ENCODE assay signal across 22 cellular contexts in genomic region chr15:70199601-70200000, GRCh38.
A peak's percentile ranks its signal among the peaks of the same experiment; 100 is the strongest.
DNase-seq lines count a peak whose midpoint lies in the region; ATAC-seq and TF ChIP-seq lines count a peak whose summit lies in the region.
"Had no signal": no experiment of that assay in that cellular context is flagged by ENCODE, and none has a peak within 500 bp of the region (broad histone marks: within the 10 kb centered on the region; RNA-seq: fewer than 3 reads in every experiment).

No MANE protein-coding gene starts in this region.

- no peaks in the 10 kb centered on the region for H3K9me3 Mint-ChIP-seq in GM23338
- no peaks in the 10 kb centered on the region for H3K9me3 Mint-ChIP-seq in memory B cell
- H3K9me3 Mint-ChIP-seq: dendritic cell treated with granulocyte-macrophage colony-stimulating factor and Interleukin-4, amounts not matched to agents 40 ng/mL and 50 ng/mL, for 4 days; immature natural killer cell had no signal

- H2AFZ ChIP-seq in GM23338, result no peak overlapping the region

- POLR2A ChIA-PET in RWPE1 (lab: Yijun Ruan, JAX; ENCODE audit: low non-redundant PET), result no interaction called here

- DNase-seq in GM23338 (ENCODE audit: low spot score), result no peak
- DNase-seq in RWPE1 (ENCODE audit: low spot score), result no peak
- DNase-seq in memory B cell (ENCODE audit: low spot score in 2 of 2), result peak; percentile 50 to 51
- DNase-seq in activated CD4-positive, CD25-positive, alpha-beta regulatory T cell treated with anti-CD3 and anti-CD28 coated beads, Interleukin-2, amount 50 U/mL, for 72 hours, result no peak
- no peak for DNase-seq in NCI-H187 treated with DMSO at 0.1 percent for 48 hours (lab: John Stamatoyannopoulos, UW)
- DNase-seq: activated CD4-positive, alpha-beta T cell treated with anti-CD3 and anti-CD28 coated beads, Interleukin-2, amount 50 U/mL, for 4 hours; activated CD8-positive, alpha-beta memory T cell treated with anti-CD3 and anti-CD28 coated beads, Interleukin-2, amount 50 U/mL, for 48 hours; COR-L47; immature natural killer cell; NCI-H1694; NCI-H226; SHP77 treated with DMSO at 0.1 percent for 48 hours; stimulated activated CD4-positive, alpha-beta T cell treated with anti-CD3 and anti-CD28 coated beads, Interleukin-2, amount 100 ng/mL, for 48 hours; stimulated activated naive CD4-positive, alpha-beta T cell treated with Interleukin-2 at 50 U/mL for 16 hours; T-helper 2 cell; thyroid gland had no signal

- H3K4me3 Mint-ChIP-seq in GM23338 (no peak overlapping the region), memory B cell (no peak overlapping the region)
- H3K4me3 Mint-ChIP-seq: dendritic cell treated with granulocyte-macrophage colony-stimulating factor and Interleukin-4, amounts not matched to agents 40 ng/mL and 50 ng/mL, for 4 days; immature natural killer cell had no signal

- H3K4me1 ChIP-seq in BLaER1 (peaks cover 36% of the 10 kb centered on the region), GM23338 (ENCODE audit: insufficient read depth) (peaks cover 7% of the 10 kb centered on the region; the same call in 1 of the 2 replicates)
- H3K4me1 ChIP-seq: prostate gland had no signal

- H3K9me2 ChIP-seq in GM23338 (ENCODE audit: insufficient read depth), result no peaks in the 10 kb centered on the region; the same call in 1 of the 2 replicates

- TF ChIP-seq CTCF in GM23338 (conservative IDR thresholded peaks at IDR 0.05; ENCODE audit: low read depth in 2 of 2), result no peak
- no peak for TF ChIP-seq CTCF in RWPE1 (conservative IDR thresholded peaks at IDR 0.05; ENCODE audit: low read depth)

- H3K9ac ChIP-seq in BLaER1, result no peak overlapping the region

- CTCF ChIA-PET in RWPE1 (lab: Yijun Ruan, JAX), result interaction anchor here (0.7 kb wide), 1 partner anchor 17 kb away, joined by 4 read pairs; no protein-coding TSS in a partner anchor

- no peaks in the 10 kb centered on the region for H3K9me3 ChIP-seq in BLaER1
- H3K9me3 ChIP-seq: prostate gland, thyroid gland had no signal

- H3K4me2 ChIP-seq in BLaER1 (peak overlapping the region; percentile 72), GM23338 (no peak overlapping the region; the same call in 1 of the 2 replicates)

- no peak overlapping the region for H3K27ac Mint-ChIP-seq in GM23338
- peak overlapping the region; percentile 70 for H3K27ac Mint-ChIP-seq in memory B cell
- H3K27ac Mint-ChIP-seq: dendritic cell treated with granulocyte-macrophage colony-stimulating factor and Interleukin-4, amounts not matched to agents 40 ng/mL and 50 ng/mL, for 4 days; immature natural killer cell had no signal

- H4K20me1 ChIP-seq in BLaER1 (peaks cover 54% of the 10 kb centered on the region), GM23338 (replicated peaks; ENCODE audit: insufficient read depth) (no peaks in the 10 kb centered on the region)

- H3K36me3 Mint-ChIP-seq in GM23338 (ENCODE audit: low read depth), result no peaks in the 10 kb centered on the region
- H3K36me3 Mint-ChIP-seq in memory B cell, result no peaks in the 10 kb centered on the region
- H3K36me3 Mint-ChIP-seq: immature natural killer cell had no signal

- ATAC-seq in GM23338 (peak; percentile 10; the same call in 2 of the 3 replicates), memory B cell (ENCODE audit: low read depth) (peak; percentile 47), GM18520 (IDR thresholded peaks at IDR 0.05; ENCODE audit: unreplicated experiment) (no peak)
- ATAC-seq: K562 had no signal

- H3K36me3 ChIP-seq in BLaER1, result no peaks in the 10 kb centered on the region
- no peaks in the 10 kb centered on the region for H3K36me3 ChIP-seq in GM23338 (ENCODE audit: insufficient read depth)
- H3K36me3 ChIP-seq: prostate gland, thyroid gland had no signal

- H3K27me3 Mint-ChIP-seq in GM23338 (ENCODE audit: insufficient read depth, low read depth, poor library complexity), result peaks cover 20% of the 10 kb centered on the region
- H3K27me3 Mint-ChIP-seq in memory B cell, result peaks cover 4% of the 10 kb centered on the region

- no peak overlapping the region for H3K27ac ChIP-seq in BLaER1
- no peak overlapping the region for H3K27ac ChIP-seq in GM23338 (ENCODE audit: low read depth)
- H3K27ac ChIP-seq in RWPE1, result peak overlapping the region; percentile 66; the same call in 1 of the 2 replicates
- H3K27ac ChIP-seq: prostate gland, thyroid gland, VCaP had no signal

- H3K4me3 ChIP-seq in BLaER1 (no peak overlapping the region), GM23338 (no peak overlapping the region)
- H3K4me3 ChIP-seq: K562, prostate gland, thyroid gland had no signal

- H3K27me3 ChIP-seq in BLaER1 (peaks cover 37% of the 10 kb centered on the region), GM23338 (ENCODE audit: insufficient read depth) (no peaks in the 10 kb centered on the region)
- H3K27me3 ChIP-seq: thyroid gland had no signal

- H3F3A ChIP-seq in GM23338 (replicated peaks; ENCODE audit: low read depth), result no peaks in the 10 kb centered on the region

- H3K4me1 Mint-ChIP-seq in GM23338 (peaks cover 53% of the 10 kb centered on the region), memory B cell (peaks cover 38% of the 10 kb centered on the region)
- H3K4me1 Mint-ChIP-seq: immature natural killer cell had no signal

- H3K79me2 ChIP-seq in GM23338 (replicated peaks; ENCODE audit: insufficient read depth), result no peaks in the 10 kb centered on the region

TF ChIP-seq in GM23338, 12 proteins besides CTCF, POLR2A, EP300 and RAD21 (continues in another document):
- TF ChIP-seq ETS1 (IDR thresholded peaks at IDR 0.05), result no peak
- no peak for TF ChIP-seq NANOG (IDR thresholded peaks at IDR 0.05; ENCODE audit: borderline replicate concordance)
- TF ChIP-seq EZH2phosphoT487 (IDR thresholded peaks at IDR 0.05; ENCODE audit: unreplicated experiment), result no peak
- no peak for TF ChIP-seq ZNF331 (CRISPR knock-in tag; IDR thresholded peaks at IDR 0.05; ENCODE audit: low read depth)
- no peak for TF ChIP-seq ZNF462 (CRISPR knock-in tag; IDR thresholded peaks at IDR 0.05)
- no peak for TF ChIP-seq CREB1 (CRISPR knock-in tag; IDR thresholded peaks at IDR 0.05; ENCODE audit: low read depth)

Comparison
In these comparisons a context has a peak if more than half of its experiments do, and no peak if none do; other contexts are left out.
1. DNase-seq: peak in memory B cell (2 of 2); none in GM23338 (single experiment), RWPE1 (single experiment), activated CD4-positive, CD25-positive, alpha-beta regulatory T cell treated with anti-CD3 and anti-CD28 coated beads, Interleukin-2, amount 50 U/mL, for 72 hours (single experiment) and NCI-H187 treated with DMSO at 0.1 percent for 48 hours (single experiment).